In genomic region chr9:107105784-107106183, GRCh38 we compare ENCODE assay signal across 29 cellular contexts.
"Had no signal": no experiment of that assay in that cellular context is flagged by ENCODE, and none has a peak within 500 bp of the region (broad histone marks: within the 10 kb centered on the region; RNA-seq: fewer than 3 reads in every experiment).

No MANE protein-coding gene starts in this region.

- H3K9me3 ChIP-seq: adrenal gland, body of pancreas, gastroesophageal sphincter, pancreas, prostate gland, sigmoid colon, upper lobe of left lung, vagina had no signal

- DNase-seq: activated CD4-positive, alpha-beta T cell treated with anti-CD3 and anti-CD28 coated beads for 4 hours; activated CD4-positive, alpha-beta T cell treated with anti-CD3 and anti-CD28 coated beads, Interleukin-2, amount 50 U/mL, for 4 hours; activated effector memory CD4-positive, alpha-beta T cell treated with Interleukin-2 at 50 U/mL for 16 hours; activated naive CD4-positive, alpha-beta T cell treated with anti-CD3 and anti-CD28 coated beads for 36 hours; activated naive CD8-positive, alpha-beta T cell treated with anti-CD3 and anti-CD28 coated beads for 36 hours; activated T-cell treated with anti-CD3 and anti-CD28 coated beads for 4 hours; adrenal gland; aorta; body of pancreas; cerebellar nuclear complex; effector memory CD8-positive, alpha-beta T cell; erythroblast; islet precursor cell; left ventricle myocardium superior; pancreas; sigmoid colon; small intestine; stimulated activated CD4-positive, alpha-beta T cell treated with anti-CD3 and anti-CD28 coated beads, Interleukin-1b, Interleukin-23, amount 100 ng/mL, for 48 hours; stimulated activated CD4-positive, alpha-beta T cell treated with anti-CD3 and anti-CD28 coated beads, Interleukin-4, amount 100 ng/mL, for 4 hours; stimulated activated CD8-positive, alpha-beta memory T cell treated with anti-CD3 and anti-CD28 coated beads, Interleukin-4, amount 100 ng/mL, for 48 hours; stimulated activated naive CD8-positive, alpha-beta T cell treated with anti-CD3 and anti-CD28 coated beads, Interleukin-15, amount 100 ng/mL, for 72 hours; substantia nigra; upper lobe of left lung had no signal

- H3K27me3 ChIP-seq: adrenal gland, body of pancreas, gastroesophageal sphincter, hepatocyte, pancreas, sigmoid colon, upper lobe of left lung, vagina had no signal

- H3K4me3 ChIP-seq: adrenal gland, body of pancreas, coronary artery, gastroesophageal sphincter, hepatocyte, pancreas, prostate gland, sigmoid colon, upper lobe of left lung, vagina had no signal

- ATAC-seq: body of pancreas; effector memory CD8-positive, alpha-beta T cell; gastroesophageal sphincter; left ventricle myocardium superior; pancreas; stimulated activated memory B cell treated with anti-CD40 and anti-IgM and Interleukin-4, amounts not matched to agents 10 μg/mL and 1 μg/mL and 100 μg/mL, for 72 hours; stimulated activated naive CD8-positive, alpha-beta T cell treated with anti-CD3 and anti-CD28 coated beads, Interleukin-15, amount 100 ng/mL, for 72 hours had no signal

- H3K27ac ChIP-seq: adrenal gland, body of pancreas, coronary artery, gastroesophageal sphincter, hepatocyte, pancreas, prostate gland, sigmoid colon, upper lobe of left lung, vagina had no signal

- H3K36me3 ChIP-seq: adrenal gland, gastroesophageal sphincter, pancreas, prostate gland, sigmoid colon, upper lobe of left lung, vagina had no signal
